27 cellular contexts compared by ENCODE assay signal in the genomic region with DNA sequence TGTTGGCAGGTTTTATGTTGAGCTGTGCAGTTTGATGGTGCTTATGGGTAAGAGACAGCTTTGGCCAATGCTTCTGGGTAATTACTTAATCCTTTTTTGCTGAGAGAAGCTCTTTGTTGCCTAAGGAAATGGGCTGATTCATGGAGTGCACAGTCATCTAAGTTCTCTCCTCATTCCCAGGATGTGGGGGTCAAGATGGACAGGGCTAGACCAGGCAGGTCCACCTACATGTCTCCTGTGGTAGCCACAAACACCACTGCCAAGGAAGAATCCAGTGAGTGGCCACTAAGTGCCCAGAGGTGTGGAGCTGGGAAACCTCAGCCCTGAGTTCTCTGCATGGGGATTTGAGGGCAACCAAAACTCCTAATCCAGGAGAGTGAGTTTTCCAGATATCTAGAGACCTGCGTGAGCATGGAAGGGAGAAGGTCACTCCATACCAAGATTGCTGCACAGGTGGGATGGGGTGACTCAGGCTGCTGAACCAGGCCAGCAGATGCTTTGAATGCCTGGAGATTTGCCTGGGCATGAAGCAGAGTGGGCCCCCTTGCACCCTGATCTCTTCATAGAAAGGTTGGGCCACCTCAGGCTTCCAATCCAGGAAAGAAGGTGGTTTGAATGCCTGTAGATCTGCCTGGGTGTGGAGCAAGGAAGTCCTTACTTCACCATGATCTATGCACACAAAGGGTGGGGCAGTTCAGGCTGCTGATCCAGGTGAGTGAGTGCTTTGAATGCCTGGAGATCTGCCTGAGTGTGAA.
"Had no signal": no experiment of that assay in that cellular context is flagged by ENCODE, and none has a peak within 500 bp of the region (broad histone marks: within the 10 kb centered on the region; RNA-seq: fewer than 3 reads in every experiment).

No MANE protein-coding gene starts in this region.

- H2AFZ ChIP-seq: parathyroid adenoma had no signal

- ATAC-seq: heart right ventricle; left ventricle myocardium superior; lower lobe of right lung; mucosa of descending colon; natural killer cell treated with Interleukin-12 subunit alpha and Interleukin-12 subunit beta and Interleukin-15 and Interleukin-18, amount 100 ng/mL, for 72 hours; right lobe of liver; stimulated activated naive CD8-positive, alpha-beta T cell treated with anti-CD3 and anti-CD28 coated beads, Interleukin-15, amount 100 ng/mL, for 72 hours; upper lobe of right lung had no signal

- H3K9ac ChIP-seq: parathyroid adenoma had no signal

- H3K36me3 ChIP-seq: esophagus muscularis mucosa, heart right ventricle, lower lobe of right lung, right lobe of liver, suprapubic skin, transverse colon, upper lobe of right lung, uterus had no signal

- H3K4me2 ChIP-seq: smooth muscle cell had no signal

- H3K9me3 ChIP-seq: upper lobe of right lung, uterus had no signal

- H3K79me2 ChIP-seq: parathyroid adenoma had no signal

- H3K4me3 ChIP-seq: dorsolateral prefrontal cortex, esophagus muscularis mucosa, heart right ventricle, lower lobe of right lung, mucosa of descending colon, right lobe of liver, smooth muscle cell, suprapubic skin, transverse colon, upper lobe of right lung, uterus had no signal

- H3K4me1 ChIP-seq: esophagus muscularis mucosa, heart right ventricle, lower lobe of right lung, parathyroid adenoma, right lobe of liver, suprapubic skin, transverse colon, upper lobe of right lung, uterus had no signal

- H3K27me3 ChIP-seq: dorsolateral prefrontal cortex, esophagus muscularis mucosa, heart right ventricle, right lobe of liver, suprapubic skin, transverse colon, upper lobe of right lung, uterus had no signal

- H3K27ac ChIP-seq: dorsolateral prefrontal cortex, esophagus muscularis mucosa, heart right ventricle, lower lobe of right lung, parathyroid adenoma, right lobe of liver, suprapubic skin, transverse colon, upper lobe of right lung, uterus had no signal

- DNase-seq: dorsolateral prefrontal cortex; effector CD4-positive, alpha-beta T cell; foreskin melanocyte; glutamatergic neuron; heart right ventricle; hippocampal formation; immature natural killer cell; islet precursor cell; left ventricle myocardium superior; lower lobe of right lung; mucosa of descending colon; naive B cell; right lobe of liver; stimulated activated CD4-positive, alpha-beta T cell treated with anti-CD3 and anti-CD28 coated beads, Interleukin-12 subunit alpha, Interleukin-12 subunit beta, amount 100 ng/mL, for 4 hours; stimulated activated CD4-positive, alpha-beta T cell treated with anti-CD3 and anti-CD28 coated beads, Interleukin-1b, Interleukin-23, amount 100 ng/mL, for 48 hours; stimulated activated CD4-positive, alpha-beta T cell treated with anti-CD3 and anti-CD28 coated beads, Interleukin-4, amount 100 ng/mL, for 1 hour; stimulated activated CD8-positive, alpha-beta memory T cell treated with anti-CD3 and anti-CD28 coated beads, Interleukin-4, amount 100 ng/mL, for 48 hours; stimulated activated naive CD4-positive, alpha-beta T cell; stimulated activated naive CD8-positive, alpha-beta T cell treated with anti-CD3 and anti-CD28 coated beads, Interleukin-15, amount 100 ng/mL, for 72 hours; transverse colon; upper lobe of right lung; uterus had no signal
